8 cellular contexts compared by ENCODE assay signal in the genomic region with DNA sequence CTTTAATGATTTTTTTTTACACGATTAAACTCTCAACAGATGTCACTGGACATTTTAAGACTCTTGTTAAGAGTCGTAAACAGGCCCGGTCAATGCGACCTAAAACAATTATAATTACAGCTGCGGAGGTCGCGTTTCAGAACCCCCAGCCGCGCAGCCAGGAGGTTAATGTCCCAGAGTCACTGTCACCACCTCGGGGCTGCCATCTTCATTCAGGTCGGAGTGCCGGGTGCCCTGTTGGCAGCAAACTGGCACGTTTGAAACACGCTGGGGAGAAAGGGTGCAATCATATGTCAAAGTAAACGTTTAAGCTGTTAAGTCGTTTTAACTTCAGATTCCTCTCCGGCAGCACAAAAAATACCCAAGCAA. TPM values are rescaled to one million over a fixed set of nuclear protein-coding genes. Genes with fewer than 3 reads are reported as not detected.
DNase-seq lines count a peak whose midpoint lies in the region; ATAC-seq and TF ChIP-seq lines count a peak whose summit lies in the region.

No MANE protein-coding gene starts in this region.

- H3K27me3 ChIP-seq in GM23338 (ENCODE audit: insufficient read depth) = no peaks in the 10 kb centered on the region
- peaks cover 67% of the 10 kb centered on the region for H3K27me3 ChIP-seq in SJSA1 (replicated peaks)
- peaks cover 50% of the 10 kb centered on the region for H3K27me3 ChIP-seq in skeletal muscle satellite cell (ENCODE audit: control insufficient read depth, insufficient read depth, low read length)
- H3K27me3 ChIP-seq in adrenal gland = peaks cover 7% of the 10 kb centered on the region

- H3K36me3 Mint-ChIP-seq in GM23338 (ENCODE audit: low read depth) = peaks cover 15% of the 10 kb centered on the region

- H3K9me2 ChIP-seq in GM23338 (ENCODE audit: insufficient read depth) = no peaks in the 10 kb centered on the region

- H2AFZ ChIP-seq in GM23338 = no peak overlapping the region

- no peak for TF ChIP-seq POLR2A in adrenal gland (IDR thresholded peaks at IDR 0.05)

- TF ChIP-seq CTCF in GM23338 (conservative IDR thresholded peaks at IDR 0.05; ENCODE audit: low read depth in 2 of 2) = no peak
- TF ChIP-seq CTCF in fibroblast of pulmonary artery (IDR thresholded peaks at IDR 0.05; ENCODE audit: low read length, missing control alignments) = no peak
- TF ChIP-seq CTCF in adrenal gland (IDR thresholded peaks at IDR 0.05) = no peak

- H3K9me3 ChIP-seq in SJSA1 (replicated peaks) (no peaks in the 10 kb centered on the region), skeletal muscle satellite cell (replicated peaks; ENCODE audit: low read length) (no peaks in the 10 kb centered on the region), adrenal gland (replicated peaks in 1 of 3) (no peaks in the 10 kb centered on the region)

- no peak overlapping the region for H3K9ac ChIP-seq in skeletal muscle satellite cell (ENCODE audit: low read depth, low read length)

- H3K4me2 ChIP-seq in GM23338 = peak overlapping the region; percentile 81
- H3K4me2 ChIP-seq in skeletal muscle satellite cell (ENCODE audit: low read length) = peak overlapping the region; percentile 89

- ATAC-seq in GM23338 (no peak), GM18868 (IDR thresholded peaks at IDR 0.05; ENCODE audit: unreplicated experiment) (no peak), GM21367 (IDR thresholded peaks at IDR 0.05; ENCODE audit: unreplicated experiment) (no peak)

- H4K20me1 ChIP-seq in GM23338 (replicated peaks; ENCODE audit: insufficient read depth) = peaks cover 3% of the 10 kb centered on the region; the same call in 1 of the 2 replicates

- peaks cover 17% of the 10 kb centered on the region for H3K27me3 Mint-ChIP-seq in GM23338 (ENCODE audit: insufficient read depth, low read depth, poor library complexity)

- peaks cover under 1% of the 10 kb centered on the region for H3K36me3 ChIP-seq in GM23338 (ENCODE audit: insufficient read depth)
- H3K36me3 ChIP-seq in SJSA1 = no peaks in the 10 kb centered on the region
- H3K36me3 ChIP-seq in skeletal muscle satellite cell (ENCODE audit: insufficient read depth, low read length) = no peaks in the 10 kb centered on the region
- H3K36me3 ChIP-seq in adrenal gland (replicated peaks in 1 of 2) = no peaks in the 10 kb centered on the region

- 0 out of 2 replicates have a peak, but pooled peaks cover 6% of the 10 kb centered on the region for H3F3A ChIP-seq in GM23338 (replicated peaks; ENCODE audit: low read depth)

- no peak for DNase-seq in GM23338 (ENCODE audit: low spot score)
- DNase-seq in SJSA1 (ENCODE audit: low read depth in 1 of 2, low spot score in 2 of 2) = no peak
- no peak for DNase-seq in fibroblast of pulmonary artery (ENCODE audit: low read depth)
- no peak for DNase-seq in adrenal gland
- DNase-seq in stimulated activated CD4-positive, alpha-beta T cell treated with anti-CD3 and anti-CD28 coated beads, Interleukin-4, amount 100 ng/mL, for 4 hours = no peak

- H3K27ac ChIP-seq in GM23338 (ENCODE audit: low read depth) = peak overlapping the region; percentile 93
- no peak overlapping the region for H3K27ac ChIP-seq in SJSA1
- peak overlapping the region in 2 of 5 donors; percentile 57 to 78 for H3K27ac ChIP-seq in adrenal gland

- H3K4me3 Mint-ChIP-seq in GM23338 = peak overlapping the region; percentile 89

- peaks cover 30% of the 10 kb centered on the region for H3K79me2 ChIP-seq in GM23338 (replicated peaks; ENCODE audit: insufficient read depth)

- H3K4me1 Mint-ChIP-seq in GM23338 = peaks cover 33% of the 10 kb centered on the region

- H3K4me3 ChIP-seq in GM23338 = peak overlapping the region; percentile 67
- H3K4me3 ChIP-seq in SJSA1 = peak overlapping the region; percentile 46
- peak overlapping the region; percentile 54 for H3K4me3 ChIP-seq in fibroblast of pulmonary artery (replicated peaks; ENCODE audit: low read depth, low read length)
- peak overlapping the region; percentile 72 for H3K4me3 ChIP-seq in skeletal muscle satellite cell (ENCODE audit: low read length)
- H3K4me3 ChIP-seq in adrenal gland = peak overlapping the region in 1 of 4 donors; percentile 59

- peaks cover 23% of the 10 kb centered on the region for H3K4me1 ChIP-seq in GM23338 (ENCODE audit: insufficient read depth)
- peaks cover 22% of the 10 kb centered on the region for H3K4me1 ChIP-seq in SJSA1 (replicated peaks)
- peaks cover 9% of the 10 kb centered on the region for H3K4me1 ChIP-seq in skeletal muscle satellite cell (ENCODE audit: control insufficient read depth, insufficient read depth, low read length)
- peaks cover 5 to 19% of the 10 kb centered on the region in 2 donors for H3K4me1 ChIP-seq in adrenal gland (replicated peaks in 1 of 2)

- WGBS in adrenal gland, 4 donors = 2 to 3% (median 2%) methylated on average over 17 of the region's 17 CpGs

- intact Hi-C loops in adrenal gland (cut with DNase I) = no loop called here

- H3K9me3 Mint-ChIP-seq in GM23338 = no peaks in the 10 kb centered on the region

- peak overlapping the region; percentile 91 for H3K27ac Mint-ChIP-seq in GM23338

TF ChIP-seq in GM23338, 12 proteins besides CTCF, POLR2A, EP300 and RAD21 (continues in another document):
- TF ChIP-seq EZH2phosphoT487 (IDR thresholded peaks at IDR 0.05; ENCODE audit: unreplicated experiment) = no peak
- no peak for TF ChIP-seq CREB1 (CRISPR knock-in tag; IDR thresholded peaks at IDR 0.05; ENCODE audit: low read depth)
- no peak for TF ChIP-seq JUNB (IDR thresholded peaks at IDR 0.05; ENCODE audit: unreplicated experiment)
- TF ChIP-seq ZNF331 (CRISPR knock-in tag; IDR thresholded peaks at IDR 0.05; ENCODE audit: low read depth) = no peak
- no peak for TF ChIP-seq EZH2 (IDR thresholded peaks at IDR 0.05; ENCODE audit: low read depth, unreplicated experiment)
- no peak for TF ChIP-seq POLR2AphosphoS5 (IDR thresholded peaks at IDR 0.05; ENCODE audit: low read depth)
- TF ChIP-seq, protein P1, sequence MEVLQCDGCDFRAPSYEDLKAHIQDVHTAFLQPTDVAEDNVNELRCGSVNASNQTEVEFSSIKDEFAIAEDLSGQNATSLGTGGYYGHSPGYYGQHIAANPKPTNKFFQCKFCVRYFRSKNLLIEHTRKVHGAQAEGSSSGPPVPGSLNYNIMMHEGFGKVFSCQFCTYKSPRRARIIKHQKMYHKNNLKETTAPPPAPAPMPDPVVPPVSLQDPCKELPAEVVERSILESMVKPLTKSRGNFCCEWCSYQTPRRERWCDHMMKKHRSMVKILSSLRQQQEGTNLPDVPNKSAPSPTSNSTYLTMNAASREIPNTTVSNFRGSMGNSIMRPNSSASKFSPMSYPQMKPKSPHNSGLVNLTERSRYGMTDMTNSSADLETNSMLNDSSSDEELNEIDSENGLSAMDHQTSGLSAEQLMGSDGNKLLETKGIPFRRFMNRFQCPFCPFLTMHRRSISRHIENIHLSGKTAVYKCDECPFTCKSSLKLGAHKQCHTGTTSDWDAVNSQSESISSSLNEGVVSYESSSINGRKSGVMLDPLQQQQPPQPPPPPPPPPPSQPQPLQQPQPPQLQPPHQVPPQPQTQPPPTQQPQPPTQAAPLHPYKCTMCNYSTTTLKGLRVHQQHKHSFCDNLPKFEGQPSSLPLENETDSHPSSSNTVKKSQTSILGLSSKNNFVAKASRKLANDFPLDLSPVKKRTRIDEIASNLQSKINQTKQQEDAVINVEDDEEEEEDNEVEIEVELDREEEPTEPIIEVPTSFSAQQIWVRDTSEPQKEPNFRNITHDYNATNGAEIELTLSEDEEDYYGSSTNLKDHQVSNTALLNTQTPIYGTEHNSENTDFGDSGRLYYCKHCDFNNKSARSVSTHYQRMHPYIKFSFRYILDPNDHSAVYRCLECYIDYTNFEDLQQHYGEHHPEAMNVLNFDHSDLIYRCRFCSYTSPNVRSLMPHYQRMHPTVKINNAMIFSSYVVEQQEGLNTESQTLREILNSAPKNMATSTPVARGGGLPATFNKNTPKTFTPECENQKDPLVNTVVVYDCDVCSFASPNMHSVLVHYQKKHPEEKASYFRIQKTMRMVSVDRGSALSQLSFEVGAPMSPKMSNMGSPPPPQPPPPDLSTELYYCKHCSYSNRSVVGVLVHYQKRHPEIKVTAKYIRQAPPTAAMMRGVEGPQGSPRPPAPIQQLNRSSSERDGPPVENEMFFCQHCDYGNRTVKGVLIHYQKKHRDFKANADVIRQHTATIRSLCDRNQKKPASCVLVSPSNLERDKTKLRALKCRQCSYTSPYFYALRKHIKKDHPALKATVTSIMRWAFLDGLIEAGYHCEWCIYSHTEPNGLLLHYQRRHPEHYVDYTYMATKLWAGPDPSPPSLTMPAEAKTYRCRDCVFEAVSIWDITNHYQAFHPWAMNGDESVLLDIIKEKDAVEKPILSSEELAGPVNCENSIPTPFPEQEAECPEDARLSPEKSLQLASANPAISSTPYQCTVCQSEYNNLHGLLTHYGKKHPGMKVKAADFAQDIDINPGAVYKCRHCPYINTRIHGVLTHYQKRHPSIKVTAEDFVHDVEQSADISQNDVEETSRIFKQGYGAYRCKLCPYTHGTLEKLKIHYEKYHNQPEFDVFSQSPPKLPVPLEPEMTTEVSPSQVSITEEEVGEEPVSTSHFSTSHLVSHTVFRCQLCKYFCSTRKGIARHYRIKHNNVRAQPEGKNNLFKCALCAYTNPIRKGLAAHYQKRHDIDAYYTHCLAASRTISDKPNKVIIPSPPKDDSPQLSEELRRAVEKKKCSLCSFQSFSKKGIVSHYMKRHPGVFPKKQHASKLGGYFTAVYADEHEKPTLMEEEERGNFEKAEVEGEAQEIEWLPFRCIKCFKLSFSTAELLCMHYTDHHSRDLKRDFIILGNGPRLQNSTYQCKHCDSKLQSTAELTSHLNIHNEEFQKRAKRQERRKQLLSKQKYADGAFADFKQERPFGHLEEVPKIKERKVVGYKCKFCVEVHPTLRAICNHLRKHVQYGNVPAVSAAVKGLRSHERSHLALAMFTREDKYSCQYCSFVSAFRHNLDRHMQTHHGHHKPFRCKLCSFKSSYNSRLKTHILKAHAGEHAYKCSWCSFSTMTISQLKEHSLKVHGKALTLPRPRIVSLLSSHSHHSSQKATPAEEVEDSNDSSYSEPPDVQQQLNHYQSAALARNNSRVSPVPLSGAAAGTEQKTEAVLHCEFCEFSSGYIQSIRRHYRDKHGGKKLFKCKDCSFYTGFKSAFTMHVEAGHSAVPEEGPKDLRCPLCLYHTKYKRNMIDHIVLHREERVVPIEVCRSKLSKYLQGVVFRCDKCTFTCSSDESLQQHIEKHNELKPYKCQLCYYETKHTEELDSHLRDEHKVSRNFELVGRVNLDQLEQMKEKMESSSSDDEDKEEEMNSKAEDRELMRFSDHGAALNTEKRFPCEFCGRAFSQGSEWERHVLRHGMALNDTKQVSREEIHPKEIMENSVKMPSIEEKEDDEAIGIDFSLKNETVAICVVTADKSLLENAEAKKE (CRISPR knock-in tag; IDR thresholded peaks at IDR 0.05) = no peak

RNA-seq across cellular contexts. Expression of gene PHF21B, which starts 0.7 kb away (rescaled TPM):
- total RNA-seq in GM23338 (2014; rRNA removed; shearing (Covaris generic)) = 127 and 149 TPM in 2 replicates
- polyA plus RNA-seq in GM23338 (2016; fragmentation: Nextera tagmentation; extraction: Ambion mirVana) (16.5 and 20.6 TPM in 2 replicates), adrenal gland (1 to 10 TPM; 1.5 to 3.9 (median 1.8) TPM)
- 1.3 TPM in 1 of 2 replicates, not detected in the other for total RNA-seq in SJSA1 (2014; rRNA removed; shearing (Covaris generic))
- total RNA-seq in skeletal muscle satellite cell (2012; rRNA removed) = not detected in 2 replicates
- 1 to 10 TPM in 7 of 8 donors, under 1 TPM in 1; 0.30 to 4.4 (median 2.7) TPM for total RNA-seq in adrenal gland

Comparison
In these comparisons a context has a peak if more than half of its experiments do, and no peak if none do; other contexts are left out.
1. RNA of gene PHF21B, which starts 0.7 kb away (total RNA-seq): 127 to 149 TPM in GM23338; 0.30 to 4.4 TPM in adrenal gland and 1.3 TPM in SJSA1; every median in the first group is over 10 times any median in the second.